In genomic region chr15:31300208-31300661, GRCh38 we compare ENCODE assay signal across 13 cellular contexts. TPM values are rescaled to one million over a fixed set of nuclear protein-coding genes. Genes with fewer than 3 reads are reported as not detected.
DNase-seq lines count a peak whose midpoint lies in the region; ATAC-seq and TF ChIP-seq lines count a peak whose summit lies in the region.
"Had no signal": no experiment of that assay in that cellular context is flagged by ENCODE, and none has a peak within 500 bp of the region (broad histone marks: within the 10 kb centered on the region; RNA-seq: fewer than 3 reads in every experiment).

No MANE protein-coding gene starts in this region.

- H3K27me3 ChIP-seq in thymus (ENCODE audit: control insufficient read depth, insufficient read depth), result no peaks in the 10 kb centered on the region

- no peak for TF ChIP-seq CTCF in lower leg skin (IDR thresholded peaks at IDR 0.05)

- peaks cover 76% of the 10 kb centered on the region for H3K4me1 ChIP-seq in thymus (ENCODE audit: control insufficient read depth, insufficient read depth, low read length)

- DNase-seq in activated CD8-positive, alpha-beta memory T cell treated with anti-CD3 and anti-CD28 coated beads, Interleukin-2, amount 50 U/mL, for 48 hours, result peak; percentile 26
- no peak for DNase-seq in activated CD8-positive, alpha-beta memory T cell treated with anti-CD3 and anti-CD28 coated beads, Interleukin-2, amount 50 U/mL, for 4 hours
- DNase-seq in caudate nucleus (lab: John Stamatoyannopoulos, UW) (peak in 60 of 61 donors; percentile 25 to 95 (median 88)), lower leg skin (ENCODE audit: low spot score in 2 of 2) (peak; percentile 16 to 84), EL (no peak)
- no peak for DNase-seq in activated CD4-positive, CD25-positive, alpha-beta regulatory T cell (lab: John Stamatoyannopoulos, UW)
- DNase-seq: activated CD4-positive, alpha-beta T cell treated with anti-CD3 and anti-CD28 coated beads for 36 hours; activated naive CD4-positive, alpha-beta T cell; cerebellar nuclear complex; GDM1; natural killer cell had no signal

- no peaks in the 10 kb centered on the region for H3K36me3 ChIP-seq in thymus (ENCODE audit: control insufficient read depth, insufficient read depth)

- TF ChIP-seq POLR2A in lower leg skin (IDR thresholded peaks at IDR 0.05), result no peak

- no peaks in the 10 kb centered on the region for H3K9me3 ChIP-seq in thymus (ENCODE audit: control insufficient read depth)

- 41 to 66% methylated on average over 9 to 10 of the region's 10 CpGs for WGBS in lower leg skin, 2 donors
- WGBS in thymus, result 64% methylated on average over 10 of the region's 10 CpGs

- H3K27ac ChIP-seq in caudate nucleus (ENCODE audit: low read depth, low read length) (peak overlapping the region; percentile 95), thymus (ENCODE audit: low read depth) (peak overlapping the region; percentile 27)

- ATAC-seq in HG03280 (IDR thresholded peaks at IDR 0.05; ENCODE audit: unreplicated experiment), result no peak
- ATAC-seq: activated CD4-positive, alpha-beta T cell treated with anti-CD3 and anti-CD28 coated beads for 36 hours; natural killer cell had no signal

- intact Hi-C loops in lower leg skin (cut with DNase I; ENCODE audit: low total_unique reads), result no loop called here

- H3K4me3 ChIP-seq in lower leg skin (ENCODE audit: low read depth, poor library complexity, severe bottlenecking), result no peak overlapping the region
- no peak overlapping the region for H3K4me3 ChIP-seq in thymus (ENCODE audit: low read length)

RNA-seq across cellular contexts. Expression of gene KLF13, which starts 26.4 kb away (rescaled TPM):
- 100 to 1,000 TPM in 2 of 4 donors, 10 to 100 TPM in 2; 50.8 to 151 (median 98.7) TPM for total RNA-seq in lower leg skin
- 107 TPM for polyA plus RNA-seq in thymus

Comparison
In these comparisons a context has a peak if more than half of its experiments do, and no peak if none do; other contexts are left out.
1. DNase-seq: peak in activated CD8-positive, alpha-beta memory T cell treated with anti-CD3 and anti-CD28 coated beads, Interleukin-2, amount 50 U/mL, for 48 hours (single experiment), caudate nucleus (60 of 61) and lower leg skin (2 of 2); none in activated CD8-positive, alpha-beta memory T cell treated with anti-CD3 and anti-CD28 coated beads, Interleukin-2, amount 50 U/mL, for 4 hours (single experiment), EL (single experiment) and activated CD4-positive, CD25-positive, alpha-beta regulatory T cell (0 of 4).